23 cellular contexts compared by ENCODE assay signal in the genomic region with DNA sequence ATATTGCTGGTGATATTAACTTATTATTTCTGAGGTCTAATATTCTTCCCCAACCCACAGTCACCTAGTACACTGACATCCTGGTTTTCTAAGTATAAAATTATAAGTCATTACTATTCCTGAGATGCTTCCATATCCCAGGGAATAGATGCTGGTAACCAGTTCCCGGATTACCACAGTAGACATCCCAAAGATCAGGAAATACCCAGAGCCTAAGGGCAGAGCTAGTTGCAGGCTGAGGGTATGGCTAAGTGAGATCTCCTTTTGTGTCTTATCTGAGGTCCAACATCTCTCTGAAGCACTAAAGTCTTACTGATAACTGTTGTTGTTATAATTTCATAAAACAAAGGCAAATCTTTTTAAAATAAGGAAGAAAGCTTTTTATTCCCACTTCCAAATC.
"Had no signal": no experiment of that assay in that cellular context is flagged by ENCODE, and none has a peak within 500 bp of the region (broad histone marks: within the 10 kb centered on the region; RNA-seq: fewer than 3 reads in every experiment).

No MANE protein-coding gene starts in this region.

- H3K27ac ChIP-seq: adrenal gland, body of pancreas, brain microvascular endothelial cell, breast epithelium, WERI-Rb-1 had no signal

- H3K27me3 ChIP-seq: adrenal gland, body of pancreas, brain microvascular endothelial cell, breast epithelium had no signal

- H3K4me3 ChIP-seq: adrenal gland, body of pancreas, breast epithelium had no signal

- H3K4me1 ChIP-seq: adrenal gland, breast epithelium had no signal

- DNase-seq: activated CD4-positive, alpha-beta memory T cell treated with anti-CD3 and anti-CD28 coated beads for 36 hours; activated CD4-positive, alpha-beta T cell treated with anti-CD3 and anti-CD28 coated beads for 1 hour; activated CD4-positive, alpha-beta T cell treated with anti-CD3 and anti-CD28 coated beads for 36 hours; activated CD4-positive, alpha-beta T cell treated with anti-CD3 and anti-CD28 coated beads for 48 hours; activated CD8-positive, alpha-beta memory T cell treated with anti-CD3 and anti-CD28 coated beads, Interleukin-2, amount 50 U/mL, for 4 hours; activated CD8-positive, alpha-beta T cell treated with anti-CD3 and anti-CD28 coated beads for 36 hours; activated effector memory CD4-positive, alpha-beta T cell treated with anti-CD3 and anti-CD28 coated beads, Interleukin-2, amount 50 U/mL, for 16 hours; activated naive CD4-positive, alpha-beta T cell; activated naive CD4-positive, alpha-beta T cell treated with anti-CD3 and anti-CD28 coated beads for 36 hours; activated naive CD4-positive, alpha-beta T cell treated with anti-CD3 and anti-CD28 coated beads, Interleukin-2, amount 50 U/mL, for 16 hours; activated naive CD8-positive, alpha-beta T cell treated with anti-CD3 and anti-CD28 coated beads for 36 hours; activated T-cell treated with anti-CD3 and anti-CD28 coated beads for 4 hours; activated T-cell treated with anti-CD3 and anti-CD28 coated beads, Interleukin-2, amount 50 U/mL, for 1 hour; activated T-cell treated with anti-CD3 and anti-CD28 coated beads, Interleukin-2, amount 50 U/mL, for 4 hours; activated T-cell treated with anti-CD3 and anti-CD28 coated beads, Interleukin-2, amount 50 U/mL, for 72 hours; aorta; brain microvascular endothelial cell; T-helper 2 cell; T-helper 9 cell; WERI-Rb-1 had no signal

- H3K9me3 ChIP-seq: adrenal gland, body of pancreas, breast epithelium had no signal

- H3K36me3 ChIP-seq: adrenal gland, brain microvascular endothelial cell, breast epithelium, WERI-Rb-1 had no signal
